ENCODE assay signal across 1 cellular context in the genomic region with DNA sequence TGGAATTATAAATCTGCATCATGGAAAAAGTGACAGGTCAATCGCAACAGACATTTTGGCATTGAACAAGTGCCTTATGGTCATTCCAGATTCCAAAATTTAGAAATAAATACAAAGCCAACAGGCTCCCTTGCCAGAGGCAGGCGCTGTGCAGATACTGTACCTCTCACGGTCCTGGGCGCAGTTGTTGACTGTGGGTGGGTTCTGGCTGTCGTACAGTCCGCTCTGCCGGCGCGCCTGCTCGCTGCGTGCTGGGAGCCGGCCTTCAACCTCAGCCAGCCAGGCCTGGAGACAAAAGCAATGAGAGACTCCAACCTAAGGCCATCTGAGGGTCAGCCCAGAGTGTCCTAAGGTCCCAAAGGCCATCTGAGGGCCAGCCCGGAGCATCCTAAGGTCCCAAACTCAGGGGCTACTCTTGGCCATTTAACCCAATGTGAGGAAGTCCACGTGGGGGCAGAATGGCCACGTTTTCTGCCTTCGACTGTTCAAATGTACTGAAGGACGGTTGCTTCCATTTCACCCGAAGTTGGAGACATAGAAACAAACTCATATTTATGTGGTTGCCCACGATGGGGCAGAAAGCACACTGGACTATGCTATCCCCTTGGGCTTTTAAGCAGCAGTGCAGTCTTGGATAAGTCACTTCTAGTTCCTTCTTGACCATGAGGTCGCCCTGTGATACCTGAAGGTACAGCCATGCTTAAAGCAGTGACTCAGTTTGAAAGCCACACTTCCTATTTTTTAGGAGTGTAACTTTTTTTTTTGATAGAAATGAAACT.
TF ChIP-seq lines count a peak whose summit lies in the region.

No MANE protein-coding gene starts in this region.

TF ChIP-seq in K562, 482 proteins besides CTCF, POLR2A, EP300 and RAD21 (continued from another document):
- TF ChIP-seq KLF10 (CRISPR knock-in tag; IDR thresholded peaks at IDR 0.05): no peak
- TF ChIP-seq SPI1 (IDR thresholded peaks at IDR 0.05; ENCODE audit: borderline replicate concordance, low read depth, low read length): 0 out of 2 replicates have a peak, but pooled peaks have one; percentile 14
- TF ChIP-seq L3MBTL2 (IDR thresholded peaks at IDR 0.05): 0 out of 2 replicates have a peak, but pooled peaks have one; percentile 11
